25 cellular contexts compared by ENCODE assay signal in the genomic region with DNA sequence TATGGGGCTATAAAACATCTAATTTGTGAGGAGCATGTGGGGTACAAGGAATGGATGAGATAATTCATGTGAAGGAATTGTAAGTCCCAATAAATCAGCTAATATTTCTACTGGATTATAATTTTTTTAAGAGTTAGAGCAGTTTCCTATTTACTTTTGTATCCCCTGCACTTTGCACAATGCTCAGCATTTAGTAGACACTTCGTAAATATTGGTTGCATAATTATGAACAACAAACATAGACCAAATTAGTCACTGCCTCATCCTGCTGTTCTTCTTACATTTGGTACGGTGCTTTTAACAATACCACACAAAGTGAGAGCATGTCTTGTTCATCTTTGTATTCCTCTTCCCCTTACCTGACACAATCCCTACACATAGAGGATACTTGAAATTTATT. TPM values are rescaled to one million over a fixed set of nuclear protein-coding genes. Genes with fewer than 3 reads are reported as not detected.
A peak's percentile ranks its signal among the peaks of the same experiment; 100 is the strongest.
DNase-seq lines count a peak whose midpoint lies in the region; ATAC-seq, FAIRE-seq and TF ChIP-seq lines count a peak whose summit lies in the region.
"Had no signal": no experiment of that assay in that cellular context is flagged by ENCODE, and none has a peak within 500 bp of the region (broad histone marks: within the 10 kb centered on the region; RNA-seq: fewer than 3 reads in every experiment).

No MANE protein-coding gene starts in this region.

- no peak for DNase-seq in A549 (ENCODE audit: low read depth in 1 of 2, low spot score in 1 of 2)
- peak; percentile 10 for DNase-seq in NCI-H69 (lab: John Stamatoyannopoulos, UW)
- DNase-seq in bronchial epithelial cell (ENCODE audit: low read depth), result peak; percentile 41
- DNase-seq in HepG2 (ENCODE audit: low spot score), result no peak
- DNase-seq in DMS114 treated with DMSO at 0.1 percent for 48 hours (lab: John Stamatoyannopoulos, UW; ENCODE audit: unreplicated experiment), result no peak
- DNase-seq in NCI-H82 (lab: John Stamatoyannopoulos, UW), result no peak
- DNase-seq in NCI-H524 (lab: John Stamatoyannopoulos, UW), result no peak
- DNase-seq: 8988T; AML-193; Caco-2; Calu3; CD4-positive, alpha-beta T cell; CD8-positive, alpha-beta T cell; DMS153; DMS79; DND-41; EL; GDM1 had no signal

- H3K27me3 ChIP-seq in bronchial epithelial cell (ENCODE audit: control insufficient read depth, insufficient read depth, low read length), result peaks cover 2% of the 10 kb centered on the region
- H3K27me3 ChIP-seq in HepG2 (ENCODE audit: control insufficient read depth in 1 of 2, insufficient read depth in 2 of 2, low read length in 2 of 2), result no peaks in the 10 kb centered on the region; a peak in 1 of 5 replicates
- H3K27me3 ChIP-seq: BLaER1 treated with 17β-estradiol and CSF1 and Interleukin-3, amounts not matched to agents 10 nM and 100 nM had no signal

- 17% methylated on average over 2 of the region's 2 CpGs for WGBS in A549 (ENCODE audit: missing lambda C conversion rate)
- 2% methylated on average over 2 of the region's 2 CpGs for WGBS in HepG2 (ENCODE audit: low lambda C conversion rate)

- no peak for TF ChIP-seq RAD21 in A549 (conservative IDR thresholded peaks at IDR 0.05 in 1 of 2, IDR thresholded peaks at IDR 0.05 in 1 of 2)
- no peak for TF ChIP-seq RAD21 in HepG2 (CRISPR knock-in tag; IDR thresholded peaks at IDR 0.05)

- H3K36me3 ChIP-seq in bronchial epithelial cell (ENCODE audit: control insufficient read depth, insufficient read depth, low read length), result no peaks in the 10 kb centered on the region
- no peaks in the 10 kb centered on the region for H3K36me3 ChIP-seq in HepG2 (replicated peaks in 1 of 2; ENCODE audit: control insufficient read depth in 1 of 2, insufficient read depth in 2 of 2, low read length in 2 of 2)
- H3K36me3 ChIP-seq: BLaER1 treated with 17β-estradiol and CSF1 and Interleukin-3, amounts not matched to agents 10 nM and 100 nM had no signal

- no TSS peak for BruUV-seq in HepG2 (replicated peaks; lab: Mats Ljungman, UMichigan)

- intact Hi-C loops in HepG2 (cut with micrococcal nuclease; ENCODE audit: unreplicated experiment), result loop anchor here (2.0 kb wide), 1 partner anchor 73 kb away; no protein-coding TSS in a partner anchor

- POLR2A ChIA-PET in A549 (lab: Yijun Ruan, JAX), result no interaction called here
- POLR2A ChIA-PET in HepG2 (lab: Yijun Ruan, JAX), result no interaction called here

- in situ Hi-C loops in HepG2 (cut with HindIII; ENCODE audit: extremely low pct_ligation_motif_present, low pct_unique_long_range_greater_than_20kb), result no loop called here

- H3K27ac ChIP-seq in A549, result no peak overlapping the region
- H3K27ac ChIP-seq in HepG2 (ENCODE audit: extremely low read length, insufficient read depth, low read length), result no peak overlapping the region
- H3K27ac ChIP-seq: BLaER1 treated with 17β-estradiol and CSF1 and Interleukin-3, amounts not matched to agents 10 nM and 100 nM; C4-2B had no signal

- H4K20me1 ChIP-seq in HepG2 (ENCODE audit: insufficient read depth, low read length), result no peaks in the 10 kb centered on the region
- H4K20me1 ChIP-seq: BLaER1 treated with 17β-estradiol and CSF1 and Interleukin-3, amounts not matched to agents 10 nM and 100 nM had no signal

- FAIRE-seq in A549 (lab: Jason Lieb, UNC) (no peak), bronchial epithelial cell (lab: Jason Lieb, UNC) (no peak), HepG2 (lab: Jason Lieb, UNC) (no peak)
- FAIRE-seq: A204.1, D721Med, GM12878, GM12892, GM18507 had no signal

- H2AFZ ChIP-seq in HepG2 (ENCODE audit: low read length), result no peak overlapping the region

- TF ChIP-seq CTCF in A549 (IDR thresholded peaks at IDR 0.05), result no peak
- TF ChIP-seq CTCF in bronchial epithelial cell (IDR thresholded peaks at IDR 0.05; ENCODE audit: insufficient read depth, low read length, severe bottlenecking), result no peak
- TF ChIP-seq CTCF in HepG2 (CRISPR knock-in tag; IDR thresholded peaks at IDR 0.05), result no peak

- H3K9me3 ChIP-seq in A549 (0 out of 3 replicates have a peak, but pooled peaks cover 3% of the 10 kb centered on the region), HepG2 (ENCODE audit: low read length) (no peaks in the 10 kb centered on the region)
- H3K9me3 ChIP-seq: Caco-2 had no signal

- no peaks in the 10 kb centered on the region for H3K79me2 ChIP-seq in HepG2 (ENCODE audit: insufficient read depth, low read length)

- ATAC-seq in A549 (no peak), HepG2 (peak; percentile 49; the same call in 1 of the 3 replicates)
- ATAC-seq: CD8-positive, alpha-beta T cell; GM12878 had no signal

- H3K4me3 ChIP-seq in A549, result no peak overlapping the region
- H3K4me3 ChIP-seq in bronchial epithelial cell (ENCODE audit: low read depth, low read length), result no peak overlapping the region
- H3K4me3 ChIP-seq in HepG2 (replicated peaks in 1 of 3; ENCODE audit: insufficient read depth in 1 of 3, low read depth in 2 of 3, low read length in 3 of 3), result no peak overlapping the region
- H3K4me3 ChIP-seq: BLaER1 treated with 17β-estradiol and CSF1 and Interleukin-3, amounts not matched to agents 10 nM and 100 nM; GM12878 had no signal

- H3K4me2 ChIP-seq in A549 (0 out of 3 replicates have a peak overlapping the region, but pooled peaks have one; percentile 8), HepG2 (ENCODE audit: low read depth, low read length) (no peak overlapping the region)
- H3K4me2 ChIP-seq: BLaER1 treated with 17β-estradiol and CSF1 and Interleukin-3, amounts not matched to agents 10 nM and 100 nM had no signal

- TF ChIP-seq POLR2A in A549 (IDR thresholded peaks at IDR 0.05; ENCODE audit: low read length) (no peak), HepG2 (IDR thresholded peaks at IDR 0.05; ENCODE audit: insufficient read depth in 1 of 2, low read depth in 2 of 2, low read length in 2 of 2) (no peak)

- CTCF ChIA-PET in A549 (lab: Yijun Ruan, JAX) (interaction anchor here (0.9 to 3.1 kb wide), 4 partner anchors 17 to 1404 kb away, joined by 3 to 11 read pairs (median 3); no protein-coding TSS in a partner anchor), HepG2 (lab: Yijun Ruan, JAX; ENCODE audit: low intra/inter-chr PET ratio, low total read pairs) (no interaction called here)

- H3K9ac ChIP-seq in HepG2 (ENCODE audit: insufficient read depth, low read depth, low read length), result no peak overlapping the region
- H3K9ac ChIP-seq: BLaER1 treated with 17β-estradiol and CSF1 and Interleukin-3, amounts not matched to agents 10 nM and 100 nM had no signal

- no peaks in the 10 kb centered on the region for H3K4me1 ChIP-seq in A549
- peaks cover 16% of the 10 kb centered on the region for H3K4me1 ChIP-seq in HepG2 (ENCODE audit: insufficient read depth, low read length)
- H3K4me1 ChIP-seq: Caco-2 had no signal

- no peak for TF ChIP-seq EP300 in A549 (IDR thresholded peaks at IDR 0.05)
- no peak; a peak in 1 of 4 replicates for TF ChIP-seq EP300 in HepG2 (IDR thresholded peaks at IDR 0.05; ENCODE audit: low read depth in 2 of 2, low read length in 2 of 2)
- TF ChIP-seq EP300 in HepG2 (CRISPR knock-in tag; IDR thresholded peaks at IDR 0.05; ENCODE audit: borderline replicate concordance), result no peak

TF ChIP-seq in A549, 52 proteins besides CTCF, POLR2A, EP300 and RAD21 (continues in another document):
- TF ChIP-seq JUN (IDR thresholded peaks at IDR 0.05), result no peak

TF ChIP-seq in HepG2, 621 proteins besides CTCF, POLR2A, EP300 and RAD21 (continues in another document):
- TF ChIP-seq ATRX (CRISPR knock-in tag; IDR thresholded peaks at IDR 0.05; ENCODE audit: borderline replicate concordance) (no peak), CEBPB (IDR thresholded peaks at IDR 0.05; ENCODE audit: borderline replicate concordance, low read depth, low read length) (peak; percentile 45; the same call in 1 of the 2 replicates), EZH2 (conservative IDR thresholded peaks at IDR 0.05; ENCODE audit: low read depth, low read length) (no peak)

RNA-seq across cellular contexts. Expression of a gene that starts 27.1 kb away (rescaled TPM):
- polyA plus RNA-seq in A549 (2011; rRNA removed), result 6.9 and 19.5 TPM in 2 replicates
- polyA plus RNA-seq in A549 (2012; cell fraction: cytosol; rRNA removed), result 1.7 and 2.4 TPM in 2 replicates
- 0.95 and 1.8 TPM in 2 replicates for polyA plus RNA-seq in A549 (2012; cell fraction: nucleus; rRNA removed)
- 15.6 to 20.6 TPM (median 16.1 TPM) in 3 replicates for polyA plus RNA-seq in A549 (2017; fragmentation: RNase III; extraction: RNeasy Plus Mini Kit Qiagen cat#74134 plus additional on column Dnase treatment)
- 5.8 and 6.6 TPM in 2 replicates for polyA minus RNA-seq in A549 (2011; rRNA and poly(A)+ RNA removed)
- 6.1 and 6.8 TPM in 2 replicates for total RNA-seq in bronchial epithelial cell
- 37.5 and 57.1 TPM in 2 replicates for total RNA-seq in HepG2 (2016; rRNA removed; fragmentation: Illumina TruSeq; extraction: Trizol)
- total RNA-seq in HepG2 (2016; cell fraction: cytosol; rRNA removed; fragmentation: Illumina TruSeq; extraction: Trizol; ENCODE audit: low read depth), result 0.61 and 2.3 TPM in 2 replicates
- total RNA-seq in HepG2 (2016; cell fraction: insoluble cytoplasmic fraction; rRNA removed; fragmentation: Illumina TruSeq; extraction: Trizol), result 32.9 and 43.9 TPM in 2 replicates
- 3.3 and 5.4 TPM in 2 replicates for total RNA-seq in HepG2 (2016; cell fraction: membrane; rRNA removed; fragmentation: Illumina TruSeq; extraction: Trizol)
- total RNA-seq in HepG2 (2016; cell fraction: nucleus; rRNA removed; fragmentation: Illumina TruSeq; extraction: Trizol), result 30.8 and 35.0 TPM in 2 replicates
- 1.6 and 2.1 TPM in 2 replicates for polyA plus RNA-seq in HepG2 (2011; rRNA removed)
- polyA plus RNA-seq in HepG2 (2011; cell fraction: cytosol; rRNA removed), result 0.55 and 1.2 TPM in 2 replicates
- polyA plus RNA-seq in HepG2 (2011; cell fraction: nucleus; rRNA removed), result 0.79 and 1.7 TPM in 2 replicates
- 4.9 and 9.7 TPM in 2 replicates for polyA plus RNA-seq in HepG2 (2012)
- polyA plus RNA-seq in HepG2 (2016; cell fraction: cytosol; fragmentation: Illumina TruSeq; extraction: Trizol; ENCODE audit: low read depth), result 1.6 and 1.9 TPM in 2 replicates
- polyA plus RNA-seq in HepG2 (2016; cell fraction: insoluble cytoplasmic fraction; fragmentation: Illumina TruSeq; extraction: Trizol; ENCODE audit: low read depth), result 40.4 and 42.5 TPM in 2 replicates
- polyA plus RNA-seq in HepG2 (2016; cell fraction: membrane; fragmentation: Illumina TruSeq; extraction: Trizol; ENCODE audit: low read depth), result 2.0 and 2.8 TPM in 2 replicates
- 11.0 and 15.5 TPM in 2 replicates for polyA plus RNA-seq in HepG2 (2016; cell fraction: nucleus; fragmentation: Illumina TruSeq; extraction: Trizol; ENCODE audit: insufficient read depth, low read depth)
- 1.8 and 2.6 TPM in 2 replicates for polyA minus RNA-seq in HepG2 (2011; rRNA and poly(A)+ RNA removed; ENCODE audit: low replicate concordance)
- 2.5 and 3.4 TPM in 2 replicates for polyA minus RNA-seq in HepG2 (2011; cell fraction: cytosol; rRNA and poly(A)+ RNA removed)
- polyA minus RNA-seq in HepG2 (2011; cell fraction: nucleus; rRNA and poly(A)+ RNA removed), result 10.8 and 16.3 TPM in 2 replicates

Comparison
In these comparisons a context has a peak if more than half of its experiments do, and no peak if none do; other contexts are left out.
1. DNase-seq: peak in NCI-H69 (single experiment) and bronchial epithelial cell (single experiment); none in A549 (0 of 2), HepG2 (single experiment), DMS114 treated with DMSO at 0.1 percent for 48 hours (single experiment), NCI-H82 (single experiment) and NCI-H524 (0 of 2).